Comparison of ENCODE assay signal across 11 cellular contexts in genomic region chr7:76338298-76339084, GRCh38. TPM values are rescaled to one million over a fixed set of nuclear protein-coding genes. Genes with fewer than 3 reads are reported as not detected.
DNase-seq lines count a peak whose midpoint lies in the region; ATAC-seq and TF ChIP-seq lines count a peak whose summit lies in the region.
"Had no signal": no experiment of that assay in that cellular context is flagged by ENCODE, and none has a peak within 500 bp of the region (broad histone marks: within the 10 kb centered on the region; RNA-seq: fewer than 3 reads in every experiment).

No MANE protein-coding gene starts in this region.

- H3K27me3 ChIP-seq in foreskin keratinocyte (no peaks in the 10 kb centered on the region), skeletal muscle tissue (ENCODE audit: control insufficient read depth in 3 of 3, insufficient read depth in 3 of 3, low read length in 3 of 3) (no peaks in the 10 kb centered on the region)

- no peak for ATAC-seq in activated T-cell treated with anti-CD3 and anti-CD28 coated beads, Interleukin-2, amount 50 U/mL, for 4 hours
- ATAC-seq in foreskin keratinocyte (peak; percentile 81), GM21381 (IDR thresholded peaks at IDR 0.05; ENCODE audit: unreplicated experiment) (no peak)
- ATAC-seq: stimulated activated naive CD8-positive, alpha-beta T cell treated with anti-CD3 and anti-CD28 coated beads, Interleukin-15, amount 100 ng/mL, for 72 hours had no signal

- POLR2A ChIA-PET in RWPE1 (lab: Yijun Ruan, JAX; ENCODE audit: low non-redundant PET), result no interaction called here

- no peaks in the 10 kb centered on the region for H3K27me3 Mint-ChIP-seq in activated T-cell treated with anti-CD3 and anti-CD28 coated beads, Interleukin-2, amount 50 U/mL, for 4 hours (ENCODE audit: low read depth)
- H3K27me3 Mint-ChIP-seq in activated CD4-positive, alpha-beta T cell treated with anti-CD3 and anti-CD28 coated beads, Interleukin-2, amount 10 ng/mL, durations not matched to agents 24 days and 14 days, result no peaks in the 10 kb centered on the region
- H3K27me3 Mint-ChIP-seq: stimulated activated naive CD8-positive, alpha-beta T cell treated with anti-CD3 and anti-CD28 coated beads, Interleukin-15, amount 100 ng/mL, for 72 hours had no signal

- peaks cover 55% of the 10 kb centered on the region for H3K4me1 Mint-ChIP-seq in activated T-cell treated with anti-CD3 and anti-CD28 coated beads, Interleukin-2, amount 50 U/mL, for 4 hours (ENCODE audit: low read depth)
- H3K4me1 Mint-ChIP-seq in activated CD4-positive, alpha-beta T cell treated with anti-CD3 and anti-CD28 coated beads, Interleukin-2, amount 10 ng/mL, durations not matched to agents 24 days and 14 days, result peaks cover 41% of the 10 kb centered on the region

- H3K9me3 Mint-ChIP-seq in activated T-cell treated with anti-CD3 and anti-CD28 coated beads, Interleukin-2, amount 50 U/mL, for 4 hours, result no peaks in the 10 kb centered on the region
- H3K9me3 Mint-ChIP-seq in activated CD4-positive, alpha-beta T cell treated with anti-CD3 and anti-CD28 coated beads, Interleukin-2, amount 10 ng/mL, durations not matched to agents 24 days and 14 days, result no peaks in the 10 kb centered on the region
- H3K9me3 Mint-ChIP-seq: neural crest cell; stimulated activated naive CD8-positive, alpha-beta T cell treated with anti-CD3 and anti-CD28 coated beads, Interleukin-15, amount 100 ng/mL, for 72 hours had no signal

- H3K27ac ChIP-seq in RWPE1 (peak overlapping the region; percentile 38; the same call in 1 of the 2 replicates), foreskin keratinocyte (no peak overlapping the region), skeletal muscle tissue (ENCODE audit: low read depth, low read length) (peak overlapping the region; percentile 38)

- CTCF ChIA-PET in RWPE1 (lab: Yijun Ruan, JAX), result no interaction called here

- TF ChIP-seq CTCF in RWPE1 (conservative IDR thresholded peaks at IDR 0.05; ENCODE audit: low read depth) (no peak), foreskin keratinocyte (conservative IDR thresholded peaks at IDR 0.05) (peak; percentile 7)

- H3K9me3 ChIP-seq in skeletal muscle tissue (ENCODE audit: control insufficient read depth in 3 of 3, low read length in 3 of 3), result no peaks in the 10 kb centered on the region

- H3K9ac ChIP-seq in skeletal muscle tissue (ENCODE audit: low read depth in 1 of 3, low read length in 3 of 3), result peak overlapping the region in 2 of 3 donors; percentile 7 to 10

- peak; percentile 10 for DNase-seq in activated T-cell treated with anti-CD3 and anti-CD28 coated beads, Interleukin-2, amount 50 U/mL, for 1 hour
- DNase-seq in activated T-cell treated with anti-CD3 and anti-CD28 coated beads, Interleukin-2, amount 50 U/mL, for 4 hours, result no peak
- peak; percentile 56 for DNase-seq in RWPE1 (ENCODE audit: low spot score)
- DNase-seq in foreskin keratinocyte, result peak; percentile 50 to 83
- DNase-seq in SKM-1 (lab: John Stamatoyannopoulos, UW; ENCODE audit: unreplicated experiment), result no peak
- DNase-seq in activated CD4-positive, alpha-beta T cell treated with anti-CD3 and anti-CD28 coated beads, Interleukin-2, amount 10 ng/mL, durations not matched to agents 24 days and 14 days, result no peak
- DNase-seq: NCI-H187; stimulated activated naive CD8-positive, alpha-beta T cell treated with anti-CD3 and anti-CD28 coated beads, Interleukin-15, amount 100 ng/mL, for 72 hours had no signal

- intact Hi-C loops in activated CD4-positive, alpha-beta T cell treated with anti-CD3 and anti-CD28 coated beads, Interleukin-2, amount 10 ng/mL, durations not matched to agents 24 days and 14 days (cut with micrococcal nuclease), result no loop called here

- no peak overlapping the region for H3K4me3 Mint-ChIP-seq in activated T-cell treated with anti-CD3 and anti-CD28 coated beads, Interleukin-2, amount 50 U/mL, for 4 hours
- H3K4me3 Mint-ChIP-seq in activated CD4-positive, alpha-beta T cell treated with anti-CD3 and anti-CD28 coated beads, Interleukin-2, amount 10 ng/mL, durations not matched to agents 24 days and 14 days, result no peak overlapping the region
- H3K4me3 Mint-ChIP-seq: neural crest cell; stimulated activated naive CD8-positive, alpha-beta T cell treated with anti-CD3 and anti-CD28 coated beads, Interleukin-15, amount 100 ng/mL, for 72 hours had no signal

- peaks cover 38% of the 10 kb centered on the region for H3K36me3 Mint-ChIP-seq in activated T-cell treated with anti-CD3 and anti-CD28 coated beads, Interleukin-2, amount 50 U/mL, for 4 hours (ENCODE audit: insufficient read depth)
- peaks cover 54% of the 10 kb centered on the region for H3K36me3 Mint-ChIP-seq in activated CD4-positive, alpha-beta T cell treated with anti-CD3 and anti-CD28 coated beads, Interleukin-2, amount 10 ng/mL, durations not matched to agents 24 days and 14 days (ENCODE audit: low read depth)

- no peak overlapping the region for H3K4me3 ChIP-seq in skeletal muscle tissue (ENCODE audit: low read length in 3 of 3)

- H3K36me3 ChIP-seq in skeletal muscle tissue (ENCODE audit: control insufficient read depth in 3 of 3, insufficient read depth in 3 of 3, low read length in 3 of 3), result peaks cover 3 to 8% (median 3%) of the 10 kb centered on the region in 3 donors

- no peak overlapping the region for H3K27ac Mint-ChIP-seq in activated CD4-positive, alpha-beta T cell treated with anti-CD3 and anti-CD28 coated beads, Interleukin-2, amount 10 ng/mL, durations not matched to agents 24 days and 14 days

- H3K4me1 ChIP-seq in foreskin keratinocyte (peaks cover 19% of the 10 kb centered on the region), skeletal muscle tissue (ENCODE audit: control insufficient read depth in 3 of 3, insufficient read depth in 3 of 3, low read length in 3 of 3) (peaks cover 51 to 60% (median 55%) of the 10 kb centered on the region in 3 donors)

RNA-seq across cellular contexts. Expression of gene YWHAG, which starts 20.3 kb away (rescaled TPM):
- total RNA-seq in activated T-cell treated with anti-CD3 and anti-CD28 coated beads, Interleukin-2, amount 50 U/mL, for 4 hours, result 100 to 1,000 TPM; 164 to 173 (median 173) TPM
- total RNA-seq in foreskin keratinocyte (195 and 216 TPM in 2 replicates), skeletal muscle tissue (86.1 TPM)
- polyA plus RNA-seq in foreskin keratinocyte, result 70.5 and 89.6 TPM in 2 replicates
- 183 and 185 TPM in 2 replicates for total RNA-seq in activated CD4-positive, alpha-beta T cell treated with anti-CD3 and anti-CD28 coated beads, Interleukin-2, amount 10 ng/mL, durations not matched to agents 24 days and 14 days

RNA-seq across cellular contexts. Expression of gene HSPB1, which starts 36.0 kb away (rescaled TPM):
- 10 to 100 TPM; 50.3 to 57.0 (median 53.8) TPM for total RNA-seq in activated T-cell treated with anti-CD3 and anti-CD28 coated beads, Interleukin-2, amount 50 U/mL, for 4 hours
- total RNA-seq in foreskin keratinocyte (204 and 286 TPM in 2 replicates), skeletal muscle tissue (80.4 TPM)
- polyA plus RNA-seq in foreskin keratinocyte, result 502 and 562 TPM in 2 replicates
- total RNA-seq in activated CD4-positive, alpha-beta T cell treated with anti-CD3 and anti-CD28 coated beads, Interleukin-2, amount 10 ng/mL, durations not matched to agents 24 days and 14 days, result 112 and 117 TPM in 2 replicates

Comparison
In these comparisons a context has a peak if more than half of its experiments do, and no peak if none do; other contexts are left out.
1. DNase-seq: peak in activated T-cell treated with anti-CD3 and anti-CD28 coated beads, Interleukin-2, amount 50 U/mL, for 1 hour (single experiment), RWPE1 (single experiment) and foreskin keratinocyte (2 of 2); none in activated T-cell treated with anti-CD3 and anti-CD28 coated beads, Interleukin-2, amount 50 U/mL, for 4 hours (single experiment), SKM-1 (single experiment) and activated CD4-positive, alpha-beta T cell treated with anti-CD3 and anti-CD28 coated beads, Interleukin-2, amount 10 ng/mL, durations not matched to agents 24 days and 14 days (single experiment).